ENCODE assay signal across 14 cellular contexts in genomic region chr12:50520345-50520744, GRCh38. TPM values are rescaled to one million over a fixed set of nuclear protein-coding genes. Genes with fewer than 3 reads are reported as not detected.
A peak's percentile ranks its signal among the peaks of the same experiment; 100 is the strongest.
DNase-seq lines count a peak whose midpoint lies in the region; ATAC-seq and TF ChIP-seq lines count a peak whose summit lies in the region.
"Had no signal": no experiment of that assay in that cellular context is flagged by ENCODE, and none has a peak within 500 bp of the region (broad histone marks: within the 10 kb centered on the region; RNA-seq: fewer than 3 reads in every experiment).

No MANE protein-coding gene starts in this region.

- peak overlapping the region; percentile 76 for H3K27ac Mint-ChIP-seq in stimulated activated naive CD8-positive, alpha-beta T cell treated with anti-CD3 and anti-CD28 coated beads, Interleukin-15, Interleukin-2, amounts not matched to agents 100 ng/mL and 50 ng/mL, for 24 hours
- H3K27ac Mint-ChIP-seq in activated naive CD8-positive, alpha-beta T cell treated with anti-CD3 and anti-CD28 coated beads for 36 hours, result no peak overlapping the region
- peak overlapping the region in 5 of 9 donors; percentile 79 to 97 (median 95) for H3K27ac Mint-ChIP-seq in naive thymus-derived CD4-positive, alpha-beta T cell

- H3K36me3 ChIP-seq in naive thymus-derived CD4-positive, alpha-beta T cell (ENCODE audit: control insufficient read depth in 2 of 3, insufficient read depth in 3 of 3, low read length in 3 of 3), result no peaks in the 10 kb centered on the region
- no peaks in the 10 kb centered on the region for H3K36me3 ChIP-seq in uterus
- H3K36me3 ChIP-seq in tibial artery, result no peaks in the 10 kb centered on the region
- H3K36me3 ChIP-seq: prostate gland had no signal

- peaks cover 18% of the 10 kb centered on the region for H3K36me3 Mint-ChIP-seq in stimulated activated naive CD8-positive, alpha-beta T cell treated with anti-CD3 and anti-CD28 coated beads, Interleukin-15, Interleukin-2, amounts not matched to agents 100 ng/mL and 50 ng/mL, for 24 hours (ENCODE audit: low read depth)
- H3K36me3 Mint-ChIP-seq in activated naive CD8-positive, alpha-beta T cell treated with anti-CD3 and anti-CD28 coated beads for 36 hours, result peaks cover 40% of the 10 kb centered on the region
- peaks cover 0 to 30% (median 8%) of the 10 kb centered on the region in 5 donors for H3K36me3 Mint-ChIP-seq in naive thymus-derived CD4-positive, alpha-beta T cell

- intact Hi-C loops in naive thymus-derived CD4-positive, alpha-beta T cell (cut with micrococcal nuclease), result loop anchor here in 1 of 2 donors (2.0 kb wide), 1 partner anchor 16 kb away; the partner anchor contains the start of gene DIP2B
- intact Hi-C loops in uterus (cut with DNase I; ENCODE audit: low total_unique reads) (no loop called here), tibial artery (cut with DNase I; ENCODE audit: low total_unique reads) (no loop called here)

- peaks cover 8 to 63% of the 10 kb centered on the region in 2 donors for H3K4me1 ChIP-seq in naive thymus-derived CD4-positive, alpha-beta T cell (ENCODE audit: control insufficient read depth in 2 of 2, insufficient read depth in 2 of 2, low read length in 2 of 2)
- H3K4me1 ChIP-seq in uterus (no peaks in the 10 kb centered on the region), tibial artery (peaks cover 0 to 20% (median 0%) of the 10 kb centered on the region in 4 donors)
- H3K4me1 ChIP-seq: prostate gland had no signal

- H3K9me3 ChIP-seq in naive thymus-derived CD4-positive, alpha-beta T cell (ENCODE audit: control insufficient read depth in 2 of 3, low read length in 3 of 3), result no peaks in the 10 kb centered on the region
- H3K9me3 ChIP-seq in uterus (no peaks in the 10 kb centered on the region), tibial artery (no peaks in the 10 kb centered on the region)
- H3K9me3 ChIP-seq: prostate gland had no signal

- no peak for ATAC-seq in stimulated activated naive CD8-positive, alpha-beta T cell treated with anti-CD3 and anti-CD28 coated beads, Interleukin-15, Interleukin-2, amounts not matched to agents 100 U/mL and 50 U/mL, for 24 hours
- ATAC-seq in naive thymus-derived CD4-positive, alpha-beta T cell, result no peak
- no peak for ATAC-seq in HG02588 (IDR thresholded peaks at IDR 0.05; ENCODE audit: unreplicated experiment)
- ATAC-seq: HCT116 had no signal

- peaks cover 24% of the 10 kb centered on the region for H3K4me1 Mint-ChIP-seq in stimulated activated naive CD8-positive, alpha-beta T cell treated with anti-CD3 and anti-CD28 coated beads, Interleukin-15, Interleukin-2, amounts not matched to agents 100 ng/mL and 50 ng/mL, for 24 hours (ENCODE audit: low read depth)
- H3K4me1 Mint-ChIP-seq in activated naive CD8-positive, alpha-beta T cell treated with anti-CD3 and anti-CD28 coated beads for 36 hours, result peaks cover 39% of the 10 kb centered on the region
- H3K4me1 Mint-ChIP-seq in naive thymus-derived CD4-positive, alpha-beta T cell, result peaks cover 40 to 60% (median 46%) of the 10 kb centered on the region in 7 donors

- H3K9me3 Mint-ChIP-seq in stimulated activated naive CD8-positive, alpha-beta T cell treated with anti-CD3 and anti-CD28 coated beads, Interleukin-15, Interleukin-2, amounts not matched to agents 100 ng/mL and 50 ng/mL, for 24 hours, result no peaks in the 10 kb centered on the region
- peaks cover 6% of the 10 kb centered on the region for H3K9me3 Mint-ChIP-seq in activated naive CD8-positive, alpha-beta T cell treated with anti-CD3 and anti-CD28 coated beads for 36 hours
- peaks cover 0 to 3% (median 0%) of the 10 kb centered on the region in 11 donors for H3K9me3 Mint-ChIP-seq in naive thymus-derived CD4-positive, alpha-beta T cell

- DNase-seq in stimulated activated naive CD8-positive, alpha-beta T cell treated with anti-CD3 and anti-CD28 coated beads, Interleukin-15, Interleukin-2, amounts not matched to agents 100 U/mL and 50 U/mL, for 24 hours, result no peak
- DNase-seq in activated naive CD8-positive, alpha-beta T cell treated with anti-CD3 and anti-CD28 coated beads for 36 hours, result no peak
- peak in 5 of 9 donors; percentile 26 to 55 (median 43) for DNase-seq in naive thymus-derived CD4-positive, alpha-beta T cell
- DNase-seq in uterus (no peak), tibial artery (no peak), DMS79 (lab: John Stamatoyannopoulos, UW) (no peak)
- DNase-seq: cortex of kidney; IMR-90; NCI-H2029 treated with DMSO at 0.1 percent for 48 hours; NK-92 treated with Interleukin-12 subunit alpha and Interleukin-12 subunit beta, amount 100 ng/mL, for 24 hours had no signal

- H3K27me3 Mint-ChIP-seq in stimulated activated naive CD8-positive, alpha-beta T cell treated with anti-CD3 and anti-CD28 coated beads, Interleukin-15, Interleukin-2, amounts not matched to agents 100 ng/mL and 50 ng/mL, for 24 hours, result no peaks in the 10 kb centered on the region
- H3K27me3 Mint-ChIP-seq in activated naive CD8-positive, alpha-beta T cell treated with anti-CD3 and anti-CD28 coated beads for 36 hours, result no peaks in the 10 kb centered on the region
- H3K27me3 Mint-ChIP-seq in naive thymus-derived CD4-positive, alpha-beta T cell, result no peaks in the 10 kb centered on the region

- POLR2A ChIA-PET in naive thymus-derived CD4-positive, alpha-beta T cell (lab: Charles Lee), result interaction anchor here (1.0 to 5.5 kb wide), 4 partner anchors 11 to 17 kb away, joined by 3 to 84 read pairs (median 10); partner anchors contain the start of gene DIP2B

- H3K4me3 ChIP-seq in naive thymus-derived CD4-positive, alpha-beta T cell (ENCODE audit: low read length), result no peak overlapping the region
- no peak overlapping the region for H3K4me3 ChIP-seq in uterus
- no peak overlapping the region for H3K4me3 ChIP-seq in tibial artery
- H3K4me3 ChIP-seq: prostate gland had no signal

- CTCF ChIA-PET in naive thymus-derived CD4-positive, alpha-beta T cell (lab: Charles Lee), result interaction anchor here (0.7 to 2.5 kb wide), 6 partner anchors 10 to 842 kb away, joined by 3 to 11 read pairs (median 4); partner anchors contain the start of gene DIP2B

- H3K4me3 Mint-ChIP-seq in stimulated activated naive CD8-positive, alpha-beta T cell treated with anti-CD3 and anti-CD28 coated beads, Interleukin-15, Interleukin-2, amounts not matched to agents 100 ng/mL and 50 ng/mL, for 24 hours, result peak overlapping the region; percentile 33
- peak overlapping the region; percentile 59 for H3K4me3 Mint-ChIP-seq in activated naive CD8-positive, alpha-beta T cell treated with anti-CD3 and anti-CD28 coated beads for 36 hours
- H3K4me3 Mint-ChIP-seq in naive thymus-derived CD4-positive, alpha-beta T cell, result peak overlapping the region in 9 of 10 donors; percentile 57 to 87 (median 79)

- H3K27me3 ChIP-seq in naive thymus-derived CD4-positive, alpha-beta T cell (ENCODE audit: control insufficient read depth in 2 of 2, insufficient read depth in 2 of 2, low read length in 2 of 2), result no peaks in the 10 kb centered on the region
- H3K27me3 ChIP-seq in uterus (no peaks in the 10 kb centered on the region), tibial artery (no peaks in the 10 kb centered on the region)

- no peak for TF ChIP-seq POLR2A in uterus (IDR thresholded peaks at IDR 0.05)

- peak overlapping the region; percentile 65 for H3K27ac ChIP-seq in naive thymus-derived CD4-positive, alpha-beta T cell (ENCODE audit: low read depth, low read length)
- H3K27ac ChIP-seq in uterus, result peak overlapping the region; percentile 54 to 70
- no peak overlapping the region for H3K27ac ChIP-seq in tibial artery
- H3K27ac ChIP-seq: prostate gland had no signal

- TF ChIP-seq CTCF in uterus (IDR thresholded peaks at IDR 0.05) (no peak), tibial artery (IDR thresholded peaks at IDR 0.05) (no peak)

RNA-seq across cellular contexts. Expression of gene DIP2B, which starts 15.6 kb away (rescaled TPM):
- total RNA-seq in activated naive CD8-positive, alpha-beta T cell treated with anti-CD3 and anti-CD28 coated beads for 36 hours, result 10 to 100 TPM; 21.4 to 22.5 TPM
- total RNA-seq in naive thymus-derived CD4-positive, alpha-beta T cell, result 10 to 100 TPM; 34.1 to 41.8 (median 39.9) TPM
- polyA plus RNA-seq in naive thymus-derived CD4-positive, alpha-beta T cell, result 10 to 100 TPM; 10.0 to 23.5 TPM
- total RNA-seq in uterus, result 10 to 100 TPM in 2 of 4 donors, 1 to 10 TPM in 2; 5.6 to 47.0 (median 14.9) TPM

Comparison
In these comparisons a context has a peak if more than half of its experiments do, and no peak if none do; other contexts are left out.
1. DNase-seq: peak in naive thymus-derived CD4-positive, alpha-beta T cell (5 of 9); none in stimulated activated naive CD8-positive, alpha-beta T cell treated with anti-CD3 and anti-CD28 coated beads, Interleukin-15, Interleukin-2, amounts not matched to agents 100 U/mL and 50 U/mL, for 24 hours (single experiment), activated naive CD8-positive, alpha-beta T cell treated with anti-CD3 and anti-CD28 coated beads for 36 hours (single experiment), uterus (0 of 2), tibial artery (0 of 2) and DMS79 (single experiment).
2. H3K27ac ChIP-seq: peak in naive thymus-derived CD4-positive, alpha-beta T cell (single experiment) and uterus (2 of 2); none in tibial artery (0 of 2).
3. Peak in every context shown above with its lines, with median percentiles within 50 percentile points of each other: H3K4me3 Mint-ChIP-seq.